8 cellular contexts compared by ENCODE assay signal in genomic region chr4:15457401-15458201, GRCh38. TPM values are rescaled to one million over a fixed set of nuclear protein-coding genes. Genes with fewer than 3 reads are reported as not detected.
A peak's percentile ranks its signal among the peaks of the same experiment; 100 is the strongest.
DNase-seq lines count a peak whose midpoint lies in the region; ATAC-seq, FAIRE-seq and TF ChIP-seq lines count a peak whose summit lies in the region.

No MANE protein-coding gene starts in this region.

- H3K9me3 Mint-ChIP-seq in activated naive CD8-positive, alpha-beta T cell treated with anti-CD3 and anti-CD28 coated beads, Interleukin-2, amount 50 U/mL, for 24 hours: no peaks in the 10 kb centered on the region
- no peaks in the 10 kb centered on the region for H3K9me3 Mint-ChIP-seq in activated naive CD8-positive, alpha-beta T cell treated with anti-CD3 and anti-CD28 coated beads for 36 hours

- no peak for TF ChIP-seq EP300 in gastroesophageal sphincter (IDR thresholded peaks at IDR 0.05)

- 12 to 20% methylated on average over 7 of the region's 7 CpGs for WGBS in gastroesophageal sphincter (ENCODE audit: low coverage in 1 of 2), 2 donors

- peak; percentile 61 to 94 (median 84) for TF ChIP-seq CTCF in gastroesophageal sphincter (IDR thresholded peaks at IDR 0.05)

- H3K27me3 Mint-ChIP-seq in activated naive CD8-positive, alpha-beta T cell treated with anti-CD3 and anti-CD28 coated beads, Interleukin-2, amount 50 U/mL, for 24 hours: no peaks in the 10 kb centered on the region
- H3K27me3 Mint-ChIP-seq in activated naive CD8-positive, alpha-beta T cell treated with anti-CD3 and anti-CD28 coated beads for 36 hours: no peaks in the 10 kb centered on the region

- H3K79me2 ChIP-seq in Karpas-422 (ENCODE audit: low read length): no peaks in the 10 kb centered on the region

- H3K27ac ChIP-seq in Karpas-422 (ENCODE audit: low read length): no peak overlapping the region
- peak overlapping the region; percentile 61 to 74 (median 70) for H3K27ac ChIP-seq in gastroesophageal sphincter
- peak overlapping the region; percentile 43 for H3K27ac ChIP-seq in rectal smooth muscle tissue (ENCODE audit: low read depth, low read length)

- H3K36me3 Mint-ChIP-seq in activated naive CD8-positive, alpha-beta T cell treated with anti-CD3 and anti-CD28 coated beads, Interleukin-2, amount 50 U/mL, for 24 hours (ENCODE audit: low read depth): no peaks in the 10 kb centered on the region
- no peaks in the 10 kb centered on the region for H3K36me3 Mint-ChIP-seq in activated naive CD8-positive, alpha-beta T cell treated with anti-CD3 and anti-CD28 coated beads for 36 hours

- H4K20me1 ChIP-seq in Karpas-422 (ENCODE audit: insufficient read depth, low read depth, low read length): peaks cover 3% of the 10 kb centered on the region; the same call in 1 of the 2 replicates

- H2AFZ ChIP-seq in Karpas-422 (ENCODE audit: low read length): no peak overlapping the region

- no peak for TF ChIP-seq POLR2A in gastroesophageal sphincter (IDR thresholded peaks at IDR 0.05)

- no peaks in the 10 kb centered on the region for H3K9me2 ChIP-seq in Karpas-422 (replicated peaks; ENCODE audit: insufficient read depth, low read length)

- H3K4me1 ChIP-seq in Karpas-422 (ENCODE audit: low read length): peaks cover 12% of the 10 kb centered on the region
- peaks cover 7 to 36% (median 17%) of the 10 kb centered on the region in 3 donors for H3K4me1 ChIP-seq in gastroesophageal sphincter
- H3K4me1 ChIP-seq in rectal smooth muscle tissue (ENCODE audit: control insufficient read depth, insufficient read depth, low read length): peaks cover 6% of the 10 kb centered on the region

- H3K4me1 Mint-ChIP-seq in activated naive CD8-positive, alpha-beta T cell treated with anti-CD3 and anti-CD28 coated beads, Interleukin-2, amount 50 U/mL, for 24 hours: peaks cover 2% of the 10 kb centered on the region
- H3K4me1 Mint-ChIP-seq in activated naive CD8-positive, alpha-beta T cell treated with anti-CD3 and anti-CD28 coated beads for 36 hours: peaks cover 3% of the 10 kb centered on the region

- H3K27ac Mint-ChIP-seq in activated naive CD8-positive, alpha-beta T cell treated with anti-CD3 and anti-CD28 coated beads, Interleukin-2, amount 50 U/mL, for 24 hours: no peak overlapping the region
- no peak overlapping the region for H3K27ac Mint-ChIP-seq in activated naive CD8-positive, alpha-beta T cell treated with anti-CD3 and anti-CD28 coated beads for 36 hours

- no peaks in the 10 kb centered on the region for H3K27me3 ChIP-seq in Karpas-422 (ENCODE audit: low read length)
- H3K27me3 ChIP-seq in gastroesophageal sphincter: no peaks in the 10 kb centered on the region
- H3K27me3 ChIP-seq in rectal smooth muscle tissue (ENCODE audit: control insufficient read depth, insufficient read depth, low read length): no peaks in the 10 kb centered on the region

- H3K4me2 ChIP-seq in Karpas-422 (ENCODE audit: low read depth, low read length, poor library complexity, severe bottlenecking): peak overlapping the region; percentile 48

- H3K4me3 ChIP-seq in Karpas-422 (ENCODE audit: low read length): no peak overlapping the region
- no peak overlapping the region for H3K4me3 ChIP-seq in gastroesophageal sphincter
- H3K4me3 ChIP-seq in rectal smooth muscle tissue (ENCODE audit: low read length): peak overlapping the region; percentile 21

- H3K9ac ChIP-seq in Karpas-422 (ENCODE audit: low read length): no peak overlapping the region
- H3K9ac ChIP-seq in rectal smooth muscle tissue (ENCODE audit: low read length): no peak overlapping the region

- ATAC-seq in activated naive CD8-positive, alpha-beta T cell treated with anti-CD3 and anti-CD28 coated beads, Interleukin-2, amount 50 U/mL, for 24 hours: peak; percentile 72
- peak; percentile 42 for ATAC-seq in gastroesophageal sphincter

- FAIRE-seq in TTC549 (lab: Jason Lieb, UNC): peak; percentile 68

- H3K9me3 ChIP-seq in Karpas-422 (ENCODE audit: low read length) (no peaks in the 10 kb centered on the region), gastroesophageal sphincter (no peaks in the 10 kb centered on the region)

- no peaks in the 10 kb centered on the region for H3K36me3 ChIP-seq in Karpas-422 (ENCODE audit: insufficient read depth, low read length)
- no peaks in the 10 kb centered on the region for H3K36me3 ChIP-seq in gastroesophageal sphincter
- H3K36me3 ChIP-seq in rectal smooth muscle tissue (ENCODE audit: control insufficient read depth, insufficient read depth, low read length): no peaks in the 10 kb centered on the region

- no peak overlapping the region for H3K4me3 Mint-ChIP-seq in activated naive CD8-positive, alpha-beta T cell treated with anti-CD3 and anti-CD28 coated beads, Interleukin-2, amount 50 U/mL, for 24 hours
- H3K4me3 Mint-ChIP-seq in activated naive CD8-positive, alpha-beta T cell treated with anti-CD3 and anti-CD28 coated beads for 36 hours: no peak overlapping the region

- no peak for DNase-seq in activated naive CD8-positive, alpha-beta T cell treated with anti-CD3 and anti-CD28 coated beads, Interleukin-2, amount 50 U/mL, for 24 hours
- no peak for DNase-seq in activated naive CD8-positive, alpha-beta T cell treated with anti-CD3 and anti-CD28 coated beads for 36 hours
- peak; percentile 75 for DNase-seq in H4 (ENCODE audit: low spot score)
- DNase-seq in Karpas-422: peak; percentile 75
- DNase-seq in UCSD-AML1 (lab: John Stamatoyannopoulos, UW; ENCODE audit: unreplicated experiment): no peak

RNA-seq across cellular contexts. Expression of gene CC2D2A, which starts 12.1 kb away (rescaled TPM):
- not detected for total RNA-seq in activated naive CD8-positive, alpha-beta T cell treated with anti-CD3 and anti-CD28 coated beads for 36 hours
- 9.3 and 16.3 TPM in 2 replicates for total RNA-seq in H4 (2014; rRNA removed; shearing (Covaris generic))
- not detected in 2 replicates for total RNA-seq in Karpas-422 (2014; rRNA removed; shearing (Covaris generic); ENCODE audit: low replicate concordance)
- 10 to 100 TPM; 31.8 to 80.5 (median 58.0) TPM for total RNA-seq in gastroesophageal sphincter

RNA-seq across cellular contexts. Expression of gene C1QTNF7, which starts 29.8 kb away (rescaled TPM):
- not detected for total RNA-seq in activated naive CD8-positive, alpha-beta T cell treated with anti-CD3 and anti-CD28 coated beads for 36 hours
- not detected in 2 replicates for total RNA-seq in H4 (2014; rRNA removed; shearing (Covaris generic))
- not detected in 2 replicates for total RNA-seq in Karpas-422 (2014; rRNA removed; shearing (Covaris generic); ENCODE audit: low replicate concordance)
- 10 to 100 TPM; 21.1 to 52.1 (median 37.6) TPM for total RNA-seq in gastroesophageal sphincter

Comparison
In these comparisons a context has a peak if more than half of its experiments do, and no peak if none do; other contexts are left out.
1. DNase-seq: peak in H4 (single experiment) and Karpas-422 (single experiment); none in activated naive CD8-positive, alpha-beta T cell treated with anti-CD3 and anti-CD28 coated beads, Interleukin-2, amount 50 U/mL, for 24 hours (single experiment), activated naive CD8-positive, alpha-beta T cell treated with anti-CD3 and anti-CD28 coated beads for 36 hours (single experiment) and UCSD-AML1 (single experiment).
2. RNA of gene CC2D2A, which starts 12.1 kb away (total RNA-seq): 31.8 to 80.5 TPM in gastroesophageal sphincter and 9.3 to 16.3 TPM in H4; not detected in activated naive CD8-positive, alpha-beta T cell treated with anti-CD3 and anti-CD28 coated beads for 36 hours and not detected in Karpas-422; every median in the first group is over 10 times any median in the second.
3. RNA of gene C1QTNF7, which starts 29.8 kb away (total RNA-seq): 21.1 to 52.1 TPM in gastroesophageal sphincter; not detected in H4, not detected in activated naive CD8-positive, alpha-beta T cell treated with anti-CD3 and anti-CD28 coated beads for 36 hours and not detected in Karpas-422; every median in the first group is over 10 times any median in the second.